18 cellular contexts compared by ENCODE assay signal in the genomic region with DNA sequence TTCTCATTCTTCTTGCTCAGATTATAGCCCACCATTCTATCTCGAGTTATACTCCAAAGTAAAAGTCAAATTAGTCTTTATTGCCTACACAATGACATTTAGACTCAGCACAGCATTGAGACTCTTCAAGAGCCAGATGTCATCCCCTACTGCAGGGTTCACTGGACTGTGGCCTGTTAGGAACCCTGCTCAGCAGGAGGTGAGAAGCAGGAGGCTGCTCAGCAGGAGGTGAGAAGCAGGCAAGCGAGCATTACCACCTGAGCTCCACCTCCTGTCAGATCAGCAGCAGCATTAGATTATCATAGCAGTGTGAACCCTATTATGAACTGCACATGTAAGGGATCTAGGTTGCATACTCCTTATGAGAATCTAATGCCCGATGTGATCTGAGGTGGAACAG. TPM values are rescaled to one million over a fixed set of nuclear protein-coding genes. Genes with fewer than 3 reads are reported as not detected.
"Had no signal": no experiment of that assay in that cellular context is flagged by ENCODE, and none has a peak within 500 bp of the region (broad histone marks: within the 10 kb centered on the region; RNA-seq: fewer than 3 reads in every experiment).

No MANE protein-coding gene starts in this region.

- DNase-seq: activated B cell treated with CpG ODN at 0.5 μM for 24 hours; activated CD4-positive, alpha-beta T cell treated with anti-CD3 and anti-CD28 coated beads for 1 hour; activated CD4-positive, alpha-beta T cell treated with anti-CD3 and anti-CD28 coated beads, Interleukin-2, amount 10 ng/mL, durations not matched to agents 24 days and 14 days; activated CD4-positive, alpha-beta T cell treated with anti-CD3 and anti-CD28 coated beads, Interleukin-2, amount 50 U/mL, for 48 hours; activated CD8-positive, alpha-beta memory T cell treated with anti-CD3 and anti-CD28 coated beads, Interleukin-2, amount 10 ng/mL, durations not matched to agents 7 days and 5 days; activated effector memory CD4-positive, alpha-beta T cell treated with Interleukin-2 at 50 U/mL for 16 hours; activated naive CD4-positive, alpha-beta T cell; activated T-cell treated with anti-CD3 and anti-CD28 coated beads, Interleukin-2, amount 50 U/mL, for 24 hours; aorta; KG1; NCI-H1092; NCI-H1930; NCI-H446 treated with DMSO at 0.1 percent for 48 hours; Peyer's patch; SHP77; T-helper 17 cell; T-helper 9 cell had no signal

- H3K4me3 ChIP-seq: Peyer's patch had no signal

- H3K36me3 ChIP-seq: Peyer's patch had no signal

- H3K4me1 ChIP-seq: Peyer's patch had no signal

- H3K27me3 ChIP-seq: Peyer's patch had no signal

- ATAC-seq: activated CD8-positive, alpha-beta memory T cell treated with anti-CD3 and anti-CD28 coated beads, Interleukin-2, amount 10 ng/mL, durations not matched to agents 7 days and 5 days; T-helper 17 cell had no signal

- H3K9me3 ChIP-seq: Peyer's patch had no signal

- H3K27ac ChIP-seq: Peyer's patch, RWPE1 had no signal

RNA-seq across cellular contexts. Expression of gene LIFR, which starts 12.7 kb away (rescaled TPM):
- total RNA-seq: activated B cell treated with CpG ODN at 0.5 μM for 24 hours; activated CD8-positive, alpha-beta memory T cell treated with anti-CD3 and anti-CD28 coated beads, Interleukin-2, amount 10 ng/mL, durations not matched to agents 7 days and 5 days had no signal
